Comparison of ENCODE assay signal across 2 cellular contexts in the genomic region with DNA sequence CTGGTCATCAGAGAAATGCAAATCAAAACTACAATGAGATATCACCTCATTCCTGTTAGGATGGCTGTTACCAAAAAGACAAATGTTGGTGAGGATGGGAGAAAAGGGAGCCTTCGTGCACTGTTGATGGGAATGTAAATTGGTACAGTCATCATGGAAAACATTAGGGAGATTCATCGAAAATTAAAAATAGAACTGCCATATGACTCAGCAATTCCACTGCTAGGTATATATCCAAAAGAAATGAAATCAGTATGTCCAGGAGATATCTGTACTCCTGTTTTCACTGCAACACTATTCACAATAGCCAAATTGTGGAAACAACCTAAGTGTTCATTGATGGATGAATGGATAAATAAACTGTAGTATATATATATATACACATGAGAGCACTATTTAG.
TF ChIP-seq lines count a peak whose summit lies in the region.

No MANE protein-coding gene starts in this region.

TF ChIP-seq in IMR-90, 13 proteins besides CTCF, POLR2A, EP300 and RAD21:
- TF ChIP-seq MAFK (IDR thresholded peaks at IDR 0.05; ENCODE audit: low read depth, low read length), result 0 out of 2 replicates have a peak, but pooled peaks have one; percentile 21
- peak; percentile 87 for TF ChIP-seq NFE2L2 (IDR thresholded peaks at IDR 0.05; ENCODE audit: low read depth, low read length)
- TF ChIP-seq BHLHE40 (IDR thresholded peaks at IDR 0.05; ENCODE audit: low read depth, low read length), result no peak

TF ChIP-seq in K562, 482 proteins besides CTCF, POLR2A, EP300 and RAD21:
- 0 out of 2 replicates have a peak, but pooled peaks have one; percentile 31 for TF ChIP-seq C11orf30 (IDR thresholded peaks at IDR 0.05; ENCODE audit: low read depth)
- TF ChIP-seq KAT7 (CRISPR knock-in tag; IDR thresholded peaks at IDR 0.05; ENCODE audit: borderline replicate concordance), result no peak
- peak; percentile 74 for TF ChIP-seq ZNF316 (IDR thresholded peaks at IDR 0.05)
- peak; percentile 67 for TF ChIP-seq MAFG (tag; conservative IDR thresholded peaks at IDR 0.05)
- TF ChIP-seq NFE2 (IDR thresholded peaks at IDR 0.05; ENCODE audit: low read depth), result peak; percentile 51
- TF ChIP-seq EZH2 (IDR thresholded peaks at IDR 0.05; ENCODE audit: borderline replicate concordance, low read depth, low read length), result no peak
- peak; percentile 54; the same call in 1 of the 2 replicates for TF ChIP-seq NFE2L1 (tag; IDR thresholded peaks at IDR 0.05; ENCODE audit: borderline replicate concordance, low read depth)
- no peak for TF ChIP-seq ZNF146 (CRISPR knock-in tag; IDR thresholded peaks at IDR 0.05; ENCODE audit: unreplicated experiment)
- peak; percentile 43; the same call in 1 of the 2 replicates for TF ChIP-seq MAFF (IDR thresholded peaks at IDR 0.05; ENCODE audit: low read length)
